ENCODE assay signal across 14 cellular contexts in the genomic region with DNA sequence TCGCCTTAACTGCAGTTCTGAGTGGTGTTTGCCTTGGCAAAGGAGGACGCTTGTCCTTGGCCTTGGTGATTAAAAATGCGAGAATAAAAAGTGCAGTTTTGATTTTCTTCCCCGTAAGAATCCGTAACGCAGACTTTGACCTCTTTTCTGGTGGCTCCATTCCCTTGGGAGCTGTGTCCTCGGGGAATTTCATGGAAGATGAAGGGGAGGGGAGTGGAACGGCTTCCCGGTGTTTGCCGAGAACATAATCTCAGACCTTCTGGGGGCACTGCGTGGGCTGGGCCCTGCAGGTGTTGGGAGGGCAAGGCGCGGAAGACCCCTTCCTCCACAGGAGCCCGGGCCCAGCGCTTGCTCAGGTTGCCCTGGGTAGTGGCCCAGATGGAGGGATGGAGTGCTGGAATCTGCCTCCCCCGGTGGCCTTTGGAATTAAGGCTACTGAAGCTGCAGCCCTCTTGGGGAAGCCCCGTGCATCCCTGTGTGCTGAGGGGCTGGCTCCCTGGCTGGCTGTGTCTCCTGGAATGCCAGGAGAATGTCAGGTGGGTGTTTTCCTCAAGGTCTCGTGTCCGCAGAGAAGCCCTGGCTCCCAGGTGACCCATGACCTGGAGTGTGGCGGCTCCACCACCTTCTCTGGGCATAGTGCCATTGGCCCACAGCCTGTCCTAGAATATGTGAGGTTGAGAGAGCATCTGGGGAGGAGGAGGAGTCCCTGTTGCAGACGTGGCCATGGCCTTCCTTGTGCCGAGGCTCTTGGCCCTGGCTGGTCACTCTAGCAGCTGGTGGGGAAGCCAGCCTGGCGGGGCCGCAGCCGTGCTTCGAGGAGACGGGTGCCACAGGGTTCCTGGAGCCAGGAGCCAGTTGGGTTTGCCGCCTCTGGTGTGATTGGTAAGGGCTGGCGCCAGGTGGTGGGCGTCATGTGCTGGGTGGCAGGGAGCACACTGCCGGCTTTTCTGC. TPM values are rescaled to one million over a fixed set of nuclear protein-coding genes. Genes with fewer than 3 reads are reported as not detected.
DNase-seq lines count a peak whose midpoint lies in the region; ATAC-seq, FAIRE-seq and TF ChIP-seq lines count a peak whose summit lies in the region.
"Had no signal": no experiment of that assay in that cellular context is flagged by ENCODE, and none has a peak within 500 bp of the region (broad histone marks: within the 10 kb centered on the region; RNA-seq: fewer than 3 reads in every experiment).

No MANE protein-coding gene starts in this region.

- H3K27me3 ChIP-seq in H1 (replicated peaks in 1 of 4; ENCODE audit: control insufficient read depth in 3 of 4, extremely low read depth in 1 of 4, insufficient read depth in 3 of 4, low read length in 3 of 4) (peaks cover 0 to 11% (median 5%) of the 10 kb centered on the region in 4 experiments; a peak in 5 of 7 replicates), lower lobe of right lung (ENCODE audit: low read depth) (no peaks in the 10 kb centered on the region), transverse colon (no peaks in the 10 kb centered on the region)

- no peak overlapping the region for H4K8ac ChIP-seq in H1 (ENCODE audit: extremely low read depth, insufficient read depth, low read length)

- H3K27ac ChIP-seq in H1 (ENCODE audit: low read depth, low read length) (no peak overlapping the region), lower lobe of right lung (peak overlapping the region; percentile 71), transverse colon (peak overlapping the region; percentile 20 to 84 (median 72))
- H3K27ac ChIP-seq: neutrophil had no signal

- WGBS in H1 (ENCODE audit: extremely low coverage in 1 of 2, insufficient coverage in 1 of 2, insufficient read length in 1 of 2, insufficient replicate concordance in 2 of 2, low coverage in 1 of 2, low lambda C conversion rate in 2 of 2, missing lambda C conversion rate in 1 of 2), 2 experiments, result 95% methylated on average over 31 of the region's 31 CpGs; no CpG with 5 or more reads in 1 of the 2 experiments
- WGBS in transverse colon (ENCODE audit: low coverage in 1 of 2), 2 donors, result 80% methylated on average over 30 of the region's 31 CpGs; no CpG with 5 or more reads in 1 of the 2 donors

- H3K4me3 ChIP-seq in H1 (ENCODE audit: extremely low read depth in 1 of 4, insufficient read depth in 2 of 4, low read depth in 3 of 4, low read length in 4 of 4), result no peak overlapping the region
- peak overlapping the region; percentile 62 for H3K4me3 ChIP-seq in lower lobe of right lung
- H3K4me3 ChIP-seq in transverse colon, result peak overlapping the region in 1 of 4 donors; percentile 82

- CTCF ChIA-PET in H1 (lab: Charles Lee; ENCODE audit: partially characterized antibody), result interaction anchor here (0.7 to 15.3 kb wide), 10 partner anchors 11 to 66 kb away, joined by 3 to 103 read pairs (median 5); no protein-coding TSS in a partner anchor

- POLR2A ChIA-PET in H1 (lab: Charles Lee; ENCODE audit: partially characterized antibody), result interaction anchor here (0.7 to 5.9 kb wide), 9 partner anchors 11 to 60 kb away, joined by 3 to 42 read pairs (median 4); no protein-coding TSS in a partner anchor

- no peak overlapping the region for H3K4me2 ChIP-seq in H1 (ENCODE audit: insufficient read depth in 1 of 2, low read depth in 2 of 2, low read length in 2 of 2)

- no peak overlapping the region for H4K91ac ChIP-seq in H1 (replicated peaks; ENCODE audit: insufficient read length, low read length)

- no peak overlapping the region for H3K23ac ChIP-seq in H1 (ENCODE audit: insufficient read length)

- ATAC-seq in lower lobe of right lung, result no peak
- ATAC-seq in GM18867 (IDR thresholded peaks at IDR 0.05; ENCODE audit: unreplicated experiment), result no peak
- ATAC-seq in GM18519 (IDR thresholded peaks at IDR 0.05; ENCODE audit: low FRiP score, unreplicated experiment), result no peak

- H3K9me3 ChIP-seq in H1 (ENCODE audit: insufficient read depth in 2 of 2, low read depth in 1 of 2, low read length in 1 of 2) (no peaks in the 10 kb centered on the region), lower lobe of right lung (no peaks in the 10 kb centered on the region), transverse colon (no peaks in the 10 kb centered on the region)
- H3K9me3 ChIP-seq: neutrophil had no signal

- H3K23me2 ChIP-seq in H1 (ENCODE audit: low read depth, low read length), result peaks cover 10% of the 10 kb centered on the region; the same call in 1 of the 2 replicates

- H2BK12ac ChIP-seq in H1 (ENCODE audit: low read depth, low read length), result no peak overlapping the region

- in situ Hi-C loops in transverse colon (cut with MboI; ENCODE audit: low pct_ligation_motif_present in 1 of 4, low pct_unique_long_range_greater_than_20kb in 1 of 4, low sequenced_read_pairs in 3 of 4), result no loop called here

- H3K4me1 ChIP-seq in H1 (replicated peaks in 1 of 4; ENCODE audit: control insufficient read depth in 3 of 4, insufficient read depth in 4 of 4, low read length in 3 of 4), result peaks cover 0 to 23% (median 11%) of the 10 kb centered on the region in 4 experiments; a peak in 5 of 7 replicates
- peaks cover 83% of the 10 kb centered on the region for H3K4me1 ChIP-seq in lower lobe of right lung
- peaks cover 18 to 68% (median 46%) of the 10 kb centered on the region in 4 donors for H3K4me1 ChIP-seq in transverse colon

- no peak overlapping the region for H2AFZ ChIP-seq in H1 (ENCODE audit: low read length)

- no peak overlapping the region for H4K5ac ChIP-seq in H1 (ENCODE audit: insufficient read length, low read depth, low read length)

- intact Hi-C loops in lower lobe of right lung (cut with DNase I), result no loop called here
- intact Hi-C loops in transverse colon (cut with DNase I; ENCODE audit: low total_unique reads), result no loop called here

- no peak overlapping the region for H3K14ac ChIP-seq in H1 (ENCODE audit: insufficient read length)

- H2BK20ac ChIP-seq in H1 (ENCODE audit: low read length), result no peak overlapping the region

- no peak overlapping the region for H2AK5ac ChIP-seq in H1 (ENCODE audit: low read depth, low read length)

- H2BK15ac ChIP-seq in H1 (ENCODE audit: low read length), result no peak overlapping the region

- TF ChIP-seq CTCF in H1 (IDR thresholded peaks at IDR 0.05; ENCODE audit: control extremely low read depth in 1 of 3, insufficient read depth in 1 of 3, low read depth in 1 of 3, low read length in 3 of 3), result peak in 2 of 3 experiments; percentile 23 to 31; a peak in 2 of 4 replicates
- no peak for TF ChIP-seq CTCF in lower lobe of right lung (IDR thresholded peaks at IDR 0.05)
- TF ChIP-seq CTCF in transverse colon (IDR thresholded peaks at IDR 0.05), result no peak

- no peak overlapping the region for H3K56ac ChIP-seq in H1 (replicated peaks; ENCODE audit: insufficient read length, low read depth, low read length)

- no peak overlapping the region for H2BK120ac ChIP-seq in H1 (replicated peaks; ENCODE audit: low read depth, low read length)

- peak in 1 of 2 experiments; percentile 26; a peak in 1 of 4 replicates for TF ChIP-seq RAD21 in H1 (IDR thresholded peaks at IDR 0.05 in 1 of 2, conservative IDR thresholded peaks at IDR 0.05 in 1 of 2; ENCODE audit: low read depth in 2 of 2, low read length in 2 of 2)

- H3K9ac ChIP-seq in H1 (replicated peaks in 1 of 4; ENCODE audit: extremely low read depth in 1 of 4, low read depth in 3 of 4, low read length in 3 of 4), result no peak overlapping the region

- no peak for TF ChIP-seq POLR2A in H1 (IDR thresholded peaks at IDR 0.05; ENCODE audit: control extremely low read depth in 1 of 2, low read depth in 2 of 2, low read length in 2 of 2)
- no peak for TF ChIP-seq POLR2A in transverse colon (IDR thresholded peaks at IDR 0.05)

- peak; percentile 62 for DNase-seq in DMS 273 (lab: John Stamatoyannopoulos, UW; ENCODE audit: unreplicated experiment)
- no peak for DNase-seq in DMS 273 treated with DMSO at 0.1 percent for 48 hours (lab: John Stamatoyannopoulos, UW)
- no peak for DNase-seq in H1 (ENCODE audit: low read depth in 1 of 2, low spot score in 2 of 2)
- no peak for DNase-seq in lower lobe of right lung
- DNase-seq in transverse colon, result no peak
- DNase-seq in NCI-H1417 (lab: John Stamatoyannopoulos, UW), result no peak
- DNase-seq: 8988T, EL, NCI-H187, SHP77 had no signal

- no peak overlapping the region; the same call in 1 of the 2 replicates for H2BK5ac ChIP-seq in H1 (ENCODE audit: low read depth, low read length)

- no peak overlapping the region for H3K18ac ChIP-seq in H1 (ENCODE audit: extremely low read depth, low read length)

- no peak for TF ChIP-seq EP300 in H1 (IDR thresholded peaks at IDR 0.05; ENCODE audit: borderline replicate concordance in 1 of 2, low read depth in 2 of 2, low read length in 2 of 2)
- no peak for TF ChIP-seq EP300 in transverse colon (IDR thresholded peaks at IDR 0.05; ENCODE audit: low read depth)

- peaks cover 0 to 39% of the 10 kb centered on the region in 2 experiments; a peak in 2 of 4 replicates for H3K79me2 ChIP-seq in H1 (ENCODE audit: control insufficient read depth in 1 of 2, insufficient read depth in 2 of 2, low read length in 2 of 2)

- no peak overlapping the region for H3K4ac ChIP-seq in H1 (replicated peaks; ENCODE audit: insufficient read length, low read depth, low read length)

- H4K20me1 ChIP-seq in H1 (replicated peaks in 1 of 2; ENCODE audit: control insufficient read depth in 1 of 2, insufficient read depth in 2 of 2, low read length in 2 of 2), result peaks cover 5 to 35% of the 10 kb centered on the region in 2 experiments

- peaks cover 15% of the 10 kb centered on the region for H3K79me1 ChIP-seq in H1 (ENCODE audit: low read depth, low read length)

- H3K36me3 ChIP-seq in H1 (ENCODE audit: control insufficient read depth in 2 of 4, insufficient read depth in 4 of 4, low read length in 3 of 4) (no peaks in the 10 kb centered on the region), lower lobe of right lung (peaks cover 7% of the 10 kb centered on the region), transverse colon (no peaks in the 10 kb centered on the region)
- H3K36me3 ChIP-seq: neutrophil had no signal

- FAIRE-seq in H1 (lab: Jason Lieb, UNC), result no peak
- FAIRE-seq: frontal cortex had no signal

RNA-seq across cellular contexts. Expression of a gene that starts 3.1 kb away (rescaled TPM):
- total RNA-seq in H1 (2021; fragmentation: NEBNext Ultra II Directional; extraction: Animal tissue kit (Norgen Biotek cat#: 25700)), result 18.4 and 22.8 TPM in 2 replicates
- polyA plus RNA-seq in H1 (2011; rRNA removed), result 10.0 and 19.8 TPM in 2 replicates
- 8.2 TPM for polyA plus RNA-seq in H1 (2011; cell fraction: cytosol; rRNA removed)
- 25.9 TPM for polyA plus RNA-seq in H1 (2011; cell fraction: nucleus; rRNA removed)
- polyA plus RNA-seq in H1 (2012, experiment 1 of 2), result 12.1 to 15.1 TPM (median 14.9 TPM) in 4 replicates
- 15.4 TPM for polyA plus RNA-seq in H1 (2012, experiment 2 of 2)
- 12.5 TPM for polyA plus RNA-seq in H1 (2013, experiment 1 of 2)
- 11.0 TPM for polyA plus RNA-seq in H1 (2013, experiment 2 of 2)
- 9.6 and 11.6 TPM in 2 replicates for polyA minus RNA-seq in H1 (2011; rRNA and poly(A)+ RNA removed)
- polyA minus RNA-seq in H1 (2011; cell fraction: cytosol; rRNA and poly(A)+ RNA removed), result 15.8 TPM
- 25.5 TPM for polyA minus RNA-seq in H1 (2011; cell fraction: nucleus; rRNA and poly(A)+ RNA removed)
- total RNA-seq in lower lobe of right lung, result 119 TPM
- total RNA-seq in transverse colon, result 10 to 100 TPM; 11.7 to 62.1 (median 39.6) TPM

RNA-seq across cellular contexts. Expression of a gene that starts 46.4 kb away (rescaled TPM):
- 15.7 and 16.0 TPM in 2 replicates for total RNA-seq in H1 (2021; fragmentation: NEBNext Ultra II Directional; extraction: Animal tissue kit (Norgen Biotek cat#: 25700))
- polyA plus RNA-seq in H1 (2011; rRNA removed), result 24.3 and 28.9 TPM in 2 replicates
- polyA plus RNA-seq in H1 (2011; cell fraction: cytosol; rRNA removed), result 22.9 TPM
- 23.5 TPM for polyA plus RNA-seq in H1 (2011; cell fraction: nucleus; rRNA removed)
- polyA plus RNA-seq in H1 (2012, experiment 1 of 2), result 8.5 to 14.9 TPM (median 13.4 TPM) in 4 replicates
- 13.4 TPM for polyA plus RNA-seq in H1 (2012, experiment 2 of 2)
- 9.5 TPM for polyA plus RNA-seq in H1 (2013, experiment 1 of 2)
- polyA plus RNA-seq in H1 (2013, experiment 2 of 2), result 7.9 TPM
- 5.7 and 6.4 TPM in 2 replicates for polyA minus RNA-seq in H1 (2011; rRNA and poly(A)+ RNA removed)
- polyA minus RNA-seq in H1 (2011; cell fraction: cytosol; rRNA and poly(A)+ RNA removed), result 7.2 TPM
- polyA minus RNA-seq in H1 (2011; cell fraction: nucleus; rRNA and poly(A)+ RNA removed), result 15.6 TPM
- total RNA-seq in lower lobe of right lung (28.8 TPM), transverse colon (100 to 1,000 TPM in 1 of 4 donors, 10 to 100 TPM in 3; 38.6 to 107 (median 41.7) TPM)

Comparison
In these comparisons a context has a peak if more than half of its experiments do, and no peak if none do; other contexts are left out.
1. CTCF ChIP-seq: peak in H1 (2 of 3); none in lower lobe of right lung (single experiment) and transverse colon (0 of 5).